Comparison of ENCODE assay signal across 11 cellular contexts in genomic region chr3:189132901-189133300, GRCh38. TPM values are rescaled to one million over a fixed set of nuclear protein-coding genes. Genes with fewer than 3 reads are reported as not detected.
DNase-seq lines count a peak whose midpoint lies in the region; ATAC-seq and TF ChIP-seq lines count a peak whose summit lies in the region.
"Had no signal": no experiment of that assay in that cellular context is flagged by ENCODE, and none has a peak within 500 bp of the region (broad histone marks: within the 10 kb centered on the region; RNA-seq: fewer than 3 reads in every experiment).

No MANE protein-coding gene starts in this region.

- H3K4me1 ChIP-seq in effector memory CD4-positive, alpha-beta T cell (ENCODE audit: control insufficient read depth, insufficient read depth, low read length, poor library complexity, severe bottlenecking): peaks cover 22% of the 10 kb centered on the region
- H3K4me1 ChIP-seq in smooth muscle cell (ENCODE audit: low read depth): peaks cover 6% of the 10 kb centered on the region

- H3K4me1 Mint-ChIP-seq in T-helper 1 cell treated with Interleukin-12 subunit alpha and Interleukin-12 subunit beta and Interleukin-4 antibody, amounts not matched to agents 30 μg/mL and 1 μg/mL, for 36 hours (ENCODE audit: low read depth): peaks cover 34% of the 10 kb centered on the region

- peak overlapping the region; percentile 78 for H2AFZ ChIP-seq in smooth muscle cell (ENCODE audit: low read depth)

- no peaks in the 10 kb centered on the region for H3K27me3 Mint-ChIP-seq in T-helper 1 cell treated with Interleukin-12 subunit alpha and Interleukin-12 subunit beta and Interleukin-4 antibody, amounts not matched to agents 30 μg/mL and 1 μg/mL, for 36 hours (ENCODE audit: low read depth)

- peak overlapping the region; percentile 91 for H3K27ac Mint-ChIP-seq in T-helper 1 cell treated with Interleukin-12 subunit alpha and Interleukin-12 subunit beta and Interleukin-4 antibody, amounts not matched to agents 30 μg/mL and 1 μg/mL, for 36 hours

- no peak for TF ChIP-seq CTCF in smooth muscle cell (IDR thresholded peaks at IDR 0.05; ENCODE audit: borderline replicate concordance, insufficient read depth, poor library complexity, severe bottlenecking)

- no peak overlapping the region for H3K4me3 ChIP-seq in effector memory CD4-positive, alpha-beta T cell (ENCODE audit: insufficient read depth, low read depth, low read length, poor library complexity, severe bottlenecking)
- H3K4me3 ChIP-seq in smooth muscle cell: no peak overlapping the region

- H3K36me3 ChIP-seq in effector memory CD4-positive, alpha-beta T cell (ENCODE audit: control insufficient read depth, insufficient read depth, low read length): no peaks in the 10 kb centered on the region
- no peaks in the 10 kb centered on the region for H3K36me3 ChIP-seq in smooth muscle cell (ENCODE audit: low read depth)

- no peaks in the 10 kb centered on the region for H3K9me3 ChIP-seq in effector memory CD4-positive, alpha-beta T cell (ENCODE audit: control insufficient read depth, low read length)
- no peaks in the 10 kb centered on the region for H3K9me3 ChIP-seq in smooth muscle cell (replicated peaks; ENCODE audit: low read depth)

- DNase-seq in T-helper 1 cell (no peak), MV-4-11 (lab: John Stamatoyannopoulos, UW) (peak; percentile 5), smooth muscle cell (lab: John Stamatoyannopoulos, UW; ENCODE audit: unreplicated experiment) (no peak), UCSD-AML1 (lab: John Stamatoyannopoulos, UW; ENCODE audit: unreplicated experiment) (no peak)
- no peak for DNase-seq in effector memory CD4-positive, alpha-beta T cell
- DNase-seq: mesendoderm, NCI-H187 had no signal

- H3K9ac ChIP-seq in smooth muscle cell (ENCODE audit: low read depth): peak overlapping the region; percentile 32

- no peaks in the 10 kb centered on the region for H4K20me1 ChIP-seq in smooth muscle cell (ENCODE audit: low read depth)

- H3K79me2 ChIP-seq in smooth muscle cell (ENCODE audit: low read depth): no peaks in the 10 kb centered on the region

- ATAC-seq in HG03280 (IDR thresholded peaks at IDR 0.05; ENCODE audit: unreplicated experiment) (no peak), HG03097 (IDR thresholded peaks at IDR 0.05; ENCODE audit: low FRiP score, unreplicated experiment) (no peak)

- peaks cover 21% of the 10 kb centered on the region for H3F3A ChIP-seq in smooth muscle cell (ENCODE audit: low read depth)

- peak overlapping the region; percentile 47 for H3K4me2 ChIP-seq in smooth muscle cell

- no peaks in the 10 kb centered on the region for H3K27me3 ChIP-seq in effector memory CD4-positive, alpha-beta T cell (replicated peaks; ENCODE audit: control insufficient read depth, insufficient read depth, low read length, poor library complexity, severe bottlenecking)
- H3K27me3 ChIP-seq in smooth muscle cell (ENCODE audit: low read depth): no peaks in the 10 kb centered on the region

- 28% methylated on average over 3 of the region's 3 CpGs for WGBS in smooth muscle cell (ENCODE audit: low lambda C conversion rate)

- H3K36me3 Mint-ChIP-seq in T-helper 1 cell treated with Interleukin-12 subunit alpha and Interleukin-12 subunit beta and Interleukin-4 antibody, amounts not matched to agents 30 μg/mL and 1 μg/mL, for 36 hours (ENCODE audit: low read depth): peaks cover 28% of the 10 kb centered on the region

- peak overlapping the region; percentile 66 for H3K27ac ChIP-seq in effector memory CD4-positive, alpha-beta T cell (ENCODE audit: insufficient read depth, low read length, poor library complexity, severe bottlenecking)
- peak overlapping the region; percentile 95 for H3K27ac ChIP-seq in smooth muscle cell (ENCODE audit: low read depth)

- peak overlapping the region; percentile 12 for H3K4me3 Mint-ChIP-seq in T-helper 1 cell treated with Interleukin-12 subunit alpha and Interleukin-12 subunit beta and Interleukin-4 antibody, amounts not matched to agents 30 μg/mL and 1 μg/mL, for 36 hours

- peaks cover 22% of the 10 kb centered on the region for H3K9me3 Mint-ChIP-seq in T-helper 1 cell treated with Interleukin-12 subunit alpha and Interleukin-12 subunit beta and Interleukin-4 antibody, amounts not matched to agents 30 μg/mL and 1 μg/mL, for 36 hours

RNA-seq across cellular contexts. Expression of gene TPRG1, which starts 38.9 kb away (rescaled TPM):
- total RNA-seq in smooth muscle cell: 1.2 and 3.2 TPM in 2 replicates
- polyA plus RNA-seq in smooth muscle cell: 0.65 and 1.3 TPM in 2 replicates
- total RNA-seq: G401 had no signal
